Comparison of ENCODE assay signal across 9 cellular contexts in genomic region chr10:86364551-86365345, GRCh38. TPM values are rescaled to one million over a fixed set of nuclear protein-coding genes. Genes with fewer than 3 reads are reported as not detected.
DNase-seq lines count a peak whose midpoint lies in the region; ATAC-seq and TF ChIP-seq lines count a peak whose summit lies in the region.
"Had no signal": no experiment of that assay in that cellular context is flagged by ENCODE, and none has a peak within 500 bp of the region (broad histone marks: within the 10 kb centered on the region; RNA-seq: fewer than 3 reads in every experiment).

No MANE protein-coding gene starts in this region.

- intact Hi-C loops in CD4-positive, alpha-beta T cell (cut with DNase I, micrococcal nuclease): no loop called here
- intact Hi-C loops in esophagus squamous epithelium (cut with DNase I): loop anchor here (10.0 kb wide), 1 partner anchor 820 kb away; no protein-coding TSS in a partner anchor
- intact Hi-C loops in ovary (cut with DNase I): loop anchor here in 1 of 4 donors (10.0 kb wide), 1 partner anchor 1820 kb away; no protein-coding TSS in a partner anchor

- no peak overlapping the region for H3K27ac Mint-ChIP-seq in CD4-positive, alpha-beta T cell

- H3K9ac ChIP-seq in HUES48 (ENCODE audit: low read depth, low read length): no peak overlapping the region

- peak overlapping the region; percentile 58 for H3K4me3 Mint-ChIP-seq in CD4-positive, alpha-beta T cell

- DNase-seq in CD4-positive, alpha-beta T cell: peak in 1 of 10 experiments; percentile 29
- DNase-seq in esophagus squamous epithelium (lab: John Stamatoyannopoulos, UW) (no peak), ovary (peak in 2 of 5 donors; percentile 14 to 29), glomerular visceral epithelial cell (ENCODE audit: extremely low spot score) (no peak), NCI-H524 (lab: John Stamatoyannopoulos, UW) (no peak), midbrain (lab: John Stamatoyannopoulos, UW) (no peak)
- DNase-seq: GDM1 had no signal

- TF ChIP-seq CTCF in CD4-positive, alpha-beta T cell (IDR thresholded peaks at IDR 0.05): no peak
- TF ChIP-seq CTCF in esophagus squamous epithelium (IDR thresholded peaks at IDR 0.05) (no peak), ovary (IDR thresholded peaks at IDR 0.05) (no peak)

- H3K4me1 Mint-ChIP-seq in CD4-positive, alpha-beta T cell (ENCODE audit: low read depth): peaks cover 13% of the 10 kb centered on the region

- POLR2A ChIA-PET in CD4-positive, alpha-beta T cell (lab: Charles Lee): no interaction called here

- no peak overlapping the region for H3K27ac ChIP-seq in CD4-positive, alpha-beta T cell (ENCODE audit: low read depth, low read length)
- H3K27ac ChIP-seq in HUES48 (ENCODE audit: low read depth, low read length) (no peak overlapping the region), esophagus squamous epithelium (peak overlapping the region in 1 of 4 donors; percentile 62), ovary (no peak overlapping the region)

- 12 to 17% methylated on average over 8 to 9 of the region's 45 CpGs for WGBS in esophagus squamous epithelium, 2 donors
- 4 to 15% (median 10%) methylated on average over 43 to 45 of the region's 45 CpGs for WGBS in ovary, 3 donors

- no peaks in the 10 kb centered on the region for H3K9me3 Mint-ChIP-seq in CD4-positive, alpha-beta T cell

- no peak for TF ChIP-seq EP300 in ovary (IDR thresholded peaks at IDR 0.05)

- no peaks in the 10 kb centered on the region for H3K36me3 ChIP-seq in HUES48 (ENCODE audit: control insufficient read depth, insufficient read depth, low read length)
- H3K36me3 ChIP-seq in esophagus squamous epithelium: no peaks in the 10 kb centered on the region
- no peaks in the 10 kb centered on the region for H3K36me3 ChIP-seq in ovary

- peaks cover 61% of the 10 kb centered on the region for H3K27me3 ChIP-seq in CD4-positive, alpha-beta T cell (ENCODE audit: control insufficient read depth, insufficient read depth, low read length)
- peaks cover 93% of the 10 kb centered on the region for H3K27me3 ChIP-seq in HUES48 (ENCODE audit: control insufficient read depth, insufficient read depth, low read length)
- H3K27me3 ChIP-seq in esophagus squamous epithelium: peaks cover 12 to 86% (median 22%) of the 10 kb centered on the region in 4 donors
- no peaks in the 10 kb centered on the region for H3K27me3 ChIP-seq in ovary

- no peaks in the 10 kb centered on the region for H3K36me3 Mint-ChIP-seq in CD4-positive, alpha-beta T cell (ENCODE audit: low read depth)

- peaks cover 60% of the 10 kb centered on the region for H3K27me3 Mint-ChIP-seq in CD4-positive, alpha-beta T cell

- no peak for ATAC-seq in CD4-positive, alpha-beta T cell (ENCODE audit: poor library complexity)
- no peak for ATAC-seq in GM18502 (IDR thresholded peaks at IDR 0.05; ENCODE audit: poor library complexity, unreplicated experiment)

- H3K4me1 ChIP-seq in HUES48 (ENCODE audit: control insufficient read depth, insufficient read depth, low read length) (peaks cover 8% of the 10 kb centered on the region; the same call in 1 of the 2 replicates), esophagus squamous epithelium (peaks cover 14 to 54% (median 41%) of the 10 kb centered on the region in 3 donors), ovary (ENCODE audit: insufficient read depth) (peaks cover 2% of the 10 kb centered on the region)

- H3K9me3 ChIP-seq in CD4-positive, alpha-beta T cell (ENCODE audit: control insufficient read depth, low read length): no peaks in the 10 kb centered on the region
- H3K9me3 ChIP-seq in HUES48 (ENCODE audit: control insufficient read depth, insufficient read depth, low read length): no peaks in the 10 kb centered on the region
- H3K9me3 ChIP-seq in esophagus squamous epithelium: no peaks in the 10 kb centered on the region
- no peaks in the 10 kb centered on the region for H3K9me3 ChIP-seq in ovary

- H3K4me3 ChIP-seq in HUES48 (ENCODE audit: low read depth, low read length): peak overlapping the region; percentile 55
- peak overlapping the region in 3 of 4 donors; percentile 43 to 66 (median 59) for H3K4me3 ChIP-seq in esophagus squamous epithelium
- H3K4me3 ChIP-seq in ovary: peak overlapping the region; percentile 47

- CTCF ChIA-PET in CD4-positive, alpha-beta T cell (lab: Charles Lee): no interaction called here

- TF ChIP-seq POLR2A in esophagus squamous epithelium (IDR thresholded peaks at IDR 0.05): no peak
- no peak for TF ChIP-seq POLR2A in ovary (IDR thresholded peaks at IDR 0.05)

RNA-seq across cellular contexts. Expression of gene GRID1, which starts 1.8 kb away (rescaled TPM):
- total RNA-seq in CD4-positive, alpha-beta T cell: not detected
- total RNA-seq in esophagus squamous epithelium: 1 to 10 TPM in 1 of 4 donors, under 1 TPM in 3; 0.03 to 2.7 (median 0.49) TPM
- total RNA-seq in ovary: 1 to 10 TPM in 6 of 7 donors, under 1 TPM in 1; 0.99 to 6.2 (median 1.8) TPM
- 1 to 10 TPM in 1 of 2 donors, under 1 TPM in 1; 0.57 to 2.7 TPM for polyA plus RNA-seq in ovary
